Comparison of ENCODE assay signal across 1 cellular context in genomic region chr1:205500240-205501218, GRCh38.
TF ChIP-seq lines count a peak whose summit lies in the region.

No MANE protein-coding gene starts in this region.

TF ChIP-seq in HepG2, 621 proteins besides CTCF, POLR2A, EP300 and RAD21 (continued from another document and continues in another):
- no peak for TF ChIP-seq ZNF513 (CRISPR knock-in tag; conservative IDR thresholded peaks at IDR 0.05)
- TF ChIP-seq TBX3 (IDR thresholded peaks at IDR 0.05; ENCODE audit: borderline replicate concordance) = no peak
- TF ChIP-seq ZNF749 (CRISPR knock-in tag; IDR thresholded peaks at IDR 0.05; ENCODE audit: borderline replicate concordance) = no peak
- TF ChIP-seq ZFP91 (CRISPR knock-in tag; IDR thresholded peaks at IDR 0.05; ENCODE audit: borderline replicate concordance) = peak; percentile 52; the same call in 1 of the 2 replicates
- no peak for TF ChIP-seq ZNF143 (CRISPR knock-in tag; IDR thresholded peaks at IDR 0.05)
- no peak for TF ChIP-seq ZFP36L2 (CRISPR knock-in tag; IDR thresholded peaks at IDR 0.05)
- TF ChIP-seq ZNF746 (CRISPR knock-in tag; IDR thresholded peaks at IDR 0.05) = no peak
- TF ChIP-seq ZNF674 (CRISPR knock-in tag; IDR thresholded peaks at IDR 0.05; ENCODE audit: low read depth) = no peak
- TF ChIP-seq RXRB (CRISPR knock-in tag; IDR thresholded peaks at IDR 0.05; ENCODE audit: borderline replicate concordance) = no peak
- no peak for TF ChIP-seq ZBTB3 (CRISPR knock-in tag; IDR thresholded peaks at IDR 0.05; ENCODE audit: borderline replicate concordance, low read depth)
- TF ChIP-seq ZNF704 (CRISPR knock-in tag; IDR thresholded peaks at IDR 0.05; ENCODE audit: borderline replicate concordance) = no peak
- TF ChIP-seq, protein P1, sequence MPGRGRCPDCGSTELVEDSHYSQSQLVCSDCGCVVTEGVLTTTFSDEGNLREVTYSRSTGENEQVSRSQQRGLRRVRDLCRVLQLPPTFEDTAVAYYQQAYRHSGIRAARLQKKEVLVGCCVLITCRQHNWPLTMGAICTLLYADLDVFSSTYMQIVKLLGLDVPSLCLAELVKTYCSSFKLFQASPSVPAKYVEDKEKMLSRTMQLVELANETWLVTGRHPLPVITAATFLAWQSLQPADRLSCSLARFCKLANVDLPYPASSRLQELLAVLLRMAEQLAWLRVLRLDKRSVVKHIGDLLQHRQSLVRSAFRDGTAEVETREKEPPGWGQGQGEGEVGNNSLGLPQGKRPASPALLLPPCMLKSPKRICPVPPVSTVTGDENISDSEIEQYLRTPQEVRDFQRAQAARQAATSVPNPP (CRISPR knock-in tag; IDR thresholded peaks at IDR 0.05) = no peak
- TF ChIP-seq MYNN (CRISPR knock-in tag; IDR thresholded peaks at IDR 0.05; ENCODE audit: low read depth) = no peak
- no peak for TF ChIP-seq ZNF660 (CRISPR knock-in tag; IDR thresholded peaks at IDR 0.05; ENCODE audit: borderline replicate concordance, low read depth)
- TF ChIP-seq MAFG (CRISPR knock-in tag; IDR thresholded peaks at IDR 0.05) = no peak
- TF ChIP-seq, protein P2, sequence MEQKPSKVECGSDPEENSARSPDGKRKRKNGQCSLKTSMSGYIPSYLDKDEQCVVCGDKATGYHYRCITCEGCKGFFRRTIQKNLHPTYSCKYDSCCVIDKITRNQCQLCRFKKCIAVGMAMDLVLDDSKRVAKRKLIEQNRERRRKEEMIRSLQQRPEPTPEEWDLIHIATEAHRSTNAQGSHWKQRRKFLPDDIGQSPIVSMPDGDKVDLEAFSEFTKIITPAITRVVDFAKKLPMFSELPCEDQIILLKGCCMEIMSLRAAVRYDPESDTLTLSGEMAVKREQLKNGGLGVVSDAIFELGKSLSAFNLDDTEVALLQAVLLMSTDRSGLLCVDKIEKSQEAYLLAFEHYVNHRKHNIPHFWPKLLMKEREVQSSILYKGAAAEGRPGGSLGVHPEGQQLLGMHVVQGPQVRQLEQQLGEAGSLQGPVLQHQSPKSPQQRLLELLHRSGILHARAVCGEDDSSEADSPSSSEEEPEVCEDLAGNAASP (CRISPR knock-in tag; IDR thresholded peaks at IDR 0.05; ENCODE audit: borderline replicate concordance) = no peak
- TF ChIP-seq ZNF773 (CRISPR knock-in tag; IDR thresholded peaks at IDR 0.05; ENCODE audit: borderline replicate concordance) = no peak
- no peak for TF ChIP-seq ZKSCAN8 (CRISPR knock-in tag; IDR thresholded peaks at IDR 0.05; ENCODE audit: borderline replicate concordance)
- TF ChIP-seq NFIB (CRISPR knock-in tag; IDR thresholded peaks at IDR 0.05; ENCODE audit: borderline replicate concordance) = no peak
- TF ChIP-seq FOXK2 (IDR thresholded peaks at IDR 0.05) = no peak
- TF ChIP-seq, protein P3, sequence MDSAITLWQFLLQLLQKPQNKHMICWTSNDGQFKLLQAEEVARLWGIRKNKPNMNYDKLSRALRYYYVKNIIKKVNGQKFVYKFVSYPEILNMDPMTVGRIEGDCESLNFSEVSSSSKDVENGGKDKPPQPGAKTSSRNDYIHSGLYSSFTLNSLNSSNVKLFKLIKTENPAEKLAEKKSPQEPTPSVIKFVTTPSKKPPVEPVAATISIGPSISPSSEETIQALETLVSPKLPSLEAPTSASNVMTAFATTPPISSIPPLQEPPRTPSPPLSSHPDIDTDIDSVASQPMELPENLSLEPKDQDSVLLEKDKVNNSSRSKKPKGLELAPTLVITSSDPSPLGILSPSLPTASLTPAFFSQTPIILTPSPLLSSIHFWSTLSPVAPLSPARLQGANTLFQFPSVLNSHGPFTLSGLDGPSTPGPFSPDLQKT (CRISPR knock-in tag; IDR thresholded peaks at IDR 0.05; ENCODE audit: borderline replicate concordance) = no peak
- no peak for TF ChIP-seq PCBP2 (optimal IDR thresholded peaks at IDR 0.05; ENCODE audit: low read depth, low read length, poor library complexity, severe bottlenecking)
- TF ChIP-seq MAFF (IDR thresholded peaks at IDR 0.05; ENCODE audit: low read depth, low read length) = no peak
- TF ChIP-seq ZNF790 (CRISPR knock-in tag; IDR thresholded peaks at IDR 0.05; ENCODE audit: borderline replicate concordance) = no peak
- TF ChIP-seq, protein P4, sequence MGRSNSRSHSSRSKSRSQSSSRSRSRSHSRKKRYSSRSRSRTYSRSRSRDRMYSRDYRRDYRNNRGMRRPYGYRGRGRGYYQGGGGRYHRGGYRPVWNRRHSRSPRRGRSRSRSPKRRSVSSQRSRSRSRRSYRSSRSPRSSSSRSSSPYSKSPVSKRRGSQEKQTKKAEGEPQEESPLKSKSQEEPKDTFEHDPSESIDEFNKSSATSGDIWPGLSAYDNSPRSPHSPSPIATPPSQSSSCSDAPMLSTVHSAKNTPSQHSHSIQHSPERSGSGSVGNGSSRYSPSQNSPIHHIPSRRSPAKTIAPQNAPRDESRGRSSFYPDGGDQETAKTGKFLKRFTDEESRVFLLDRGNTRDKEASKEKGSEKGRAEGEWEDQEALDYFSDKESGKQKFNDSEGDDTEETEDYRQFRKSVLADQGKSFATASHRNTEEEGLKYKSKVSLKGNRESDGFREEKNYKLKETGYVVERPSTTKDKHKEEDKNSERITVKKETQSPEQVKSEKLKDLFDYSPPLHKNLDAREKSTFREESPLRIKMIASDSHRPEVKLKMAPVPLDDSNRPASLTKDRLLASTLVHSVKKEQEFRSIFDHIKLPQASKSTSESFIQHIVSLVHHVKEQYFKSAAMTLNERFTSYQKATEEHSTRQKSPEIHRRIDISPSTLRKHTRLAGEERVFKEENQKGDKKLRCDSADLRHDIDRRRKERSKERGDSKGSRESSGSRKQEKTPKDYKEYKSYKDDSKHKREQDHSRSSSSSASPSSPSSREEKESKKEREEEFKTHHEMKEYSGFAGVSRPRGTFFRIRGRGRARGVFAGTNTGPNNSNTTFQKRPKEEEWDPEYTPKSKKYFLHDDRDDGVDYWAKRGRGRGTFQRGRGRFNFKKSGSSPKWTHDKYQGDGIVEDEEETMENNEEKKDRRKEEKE (IDR thresholded peaks at IDR 0.05) = no peak
- no peak for TF ChIP-seq PHF5A (CRISPR knock-in tag; IDR thresholded peaks at IDR 0.05; ENCODE audit: low read depth, unreplicated experiment)
- TF ChIP-seq TBP (CRISPR knock-in tag; IDR thresholded peaks at IDR 0.05) = no peak
- no peak for TF ChIP-seq REST (IDR thresholded peaks at IDR 0.05; ENCODE audit: borderline replicate concordance in 1 of 2, low read depth in 1 of 2, low read length in 2 of 2)
- no peak for TF ChIP-seq KMT2A (CRISPR knock-in tag; IDR thresholded peaks at IDR 0.05)
- no peak for TF ChIP-seq MAFK (conservative IDR thresholded peaks at IDR 0.05 in 1 of 2, IDR thresholded peaks at IDR 0.05 in 1 of 2; ENCODE audit: low read length in 2 of 2)
- no peak for TF ChIP-seq ETS1 (CRISPR knock-in tag; IDR thresholded peaks at IDR 0.05)
- TF ChIP-seq AGO1 (IDR thresholded peaks at IDR 0.05; ENCODE audit: low read depth, low read length, poor library complexity, severe bottlenecking) = no peak
- TF ChIP-seq TIGD3 (CRISPR knock-in tag; IDR thresholded peaks at IDR 0.05; ENCODE audit: borderline replicate concordance) = no peak
- 0 out of 2 replicates have a peak, but pooled peaks have one; percentile 25 for TF ChIP-seq GFI1 (CRISPR knock-in tag; IDR thresholded peaks at IDR 0.05; ENCODE audit: borderline replicate concordance)
- no peak for TF ChIP-seq MEIS2 (CRISPR knock-in tag; IDR thresholded peaks at IDR 0.05)
- no peak for TF ChIP-seq BRCA1 (CRISPR knock-in tag; IDR thresholded peaks at IDR 0.05)
- no peak for TF ChIP-seq NFE2 (CRISPR knock-in tag; IDR thresholded peaks at IDR 0.05)
- TF ChIP-seq ZNF292 (CRISPR knock-in tag; IDR thresholded peaks at IDR 0.05; ENCODE audit: borderline replicate concordance, low read depth) = peak; percentile 84
- TF ChIP-seq ZNF782 (CRISPR knock-in tag; IDR thresholded peaks at IDR 0.05; ENCODE audit: borderline replicate concordance) = no peak
- TF ChIP-seq CHD2 (IDR thresholded peaks at IDR 0.05; ENCODE audit: low read depth, low read length) = no peak
- no peak for TF ChIP-seq ISX (CRISPR knock-in tag; conservative IDR thresholded peaks at IDR 0.05)
- TF ChIP-seq ZNF703 (CRISPR knock-in tag; IDR thresholded peaks at IDR 0.05; ENCODE audit: borderline replicate concordance) = no peak
- no peak for TF ChIP-seq ZNF343 (CRISPR knock-in tag; IDR thresholded peaks at IDR 0.05)
- no peak for TF ChIP-seq REL (CRISPR knock-in tag; conservative IDR thresholded peaks at IDR 0.05)
- TF ChIP-seq ZNF274 (CRISPR knock-in tag; IDR thresholded peaks at IDR 0.05) = no peak
- TF ChIP-seq HOXA3 (CRISPR knock-in tag; IDR thresholded peaks at IDR 0.05) = no peak
- TF ChIP-seq, protein P5, sequence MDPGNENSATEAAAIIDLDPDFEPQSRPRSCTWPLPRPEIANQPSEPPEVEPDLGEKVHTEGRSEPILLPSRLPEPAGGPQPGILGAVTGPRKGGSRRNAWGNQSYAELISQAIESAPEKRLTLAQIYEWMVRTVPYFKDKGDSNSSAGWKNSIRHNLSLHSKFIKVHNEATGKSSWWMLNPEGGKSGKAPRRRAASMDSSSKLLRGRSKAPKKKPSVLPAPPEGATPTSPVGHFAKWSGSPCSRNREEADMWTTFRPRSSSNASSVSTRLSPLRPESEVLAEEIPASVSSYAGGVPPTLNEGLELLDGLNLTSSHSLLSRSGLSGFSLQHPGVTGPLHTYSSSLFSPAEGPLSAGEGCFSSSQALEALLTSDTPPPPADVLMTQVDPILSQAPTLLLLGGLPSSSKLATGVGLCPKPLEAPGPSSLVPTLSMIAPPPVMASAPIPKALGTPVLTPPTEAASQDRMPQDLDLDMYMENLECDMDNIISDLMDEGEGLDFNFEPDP (CRISPR knock-in tag; conservative IDR thresholded peaks at IDR 0.05) = no peak
- no peak for TF ChIP-seq NONO (IDR thresholded peaks at IDR 0.05)
- TF ChIP-seq NONO (CRISPR knock-in tag; conservative IDR thresholded peaks at IDR 0.05) = no peak
